ENCODE assay signal across 8 cellular contexts in genomic region chr16:55478827-55479559, GRCh38. TPM values are rescaled to one million over a fixed set of nuclear protein-coding genes. Genes with fewer than 3 reads are reported as not detected.
DNase-seq lines count a peak whose midpoint lies in the region; ATAC-seq and TF ChIP-seq lines count a peak whose summit lies in the region.

MMP2 (plus strand) TSS chr16:55479198; CDS start chr16:55479480, 282 bp downstream.

- DNase-seq in AG09309 (ENCODE audit: low read depth), result no peak
- peak; percentile 75 for DNase-seq in NCI-H82 (lab: John Stamatoyannopoulos, UW)
- peak; percentile 95 for DNase-seq in esophagus muscularis mucosa (ENCODE audit: extremely low spot score)
- no peak for DNase-seq in stimulated activated naive CD4-positive, alpha-beta T cell treated with Interleukin-2 at 50 U/mL for 16 hours (lab: John Stamatoyannopoulos, UW)

- H3K27me3 ChIP-seq in esophagus muscularis mucosa, result peaks cover 0 to 59% (median 2%) of the 10 kb centered on the region in 4 donors
- H3K27me3 ChIP-seq in muscle layer of colon (ENCODE audit: control insufficient read depth in 1 of 2, insufficient read depth in 2 of 2, low read length in 2 of 2), result peaks cover 0 to 23% of the 10 kb centered on the region in 2 donors

- no peaks in the 10 kb centered on the region for H3K9me3 ChIP-seq in esophagus muscularis mucosa
- no peaks in the 10 kb centered on the region for H3K9me3 ChIP-seq in muscle layer of colon (ENCODE audit: low read length)

- intact Hi-C loops in esophagus muscularis mucosa (cut with DNase I), result no loop called here

- TF ChIP-seq POLR2A in esophagus muscularis mucosa (IDR thresholded peaks at IDR 0.05; ENCODE audit: low read depth), result no peak

- no peak for TF ChIP-seq EP300 in esophagus muscularis mucosa (IDR thresholded peaks at IDR 0.05)

- H3K9ac ChIP-seq in muscle layer of colon (ENCODE audit: low read length), result no peak within 1 kb of the TSS

- ATAC-seq in GM19328 (IDR thresholded peaks at IDR 0.05; ENCODE audit: unreplicated experiment) (no peak), HG02588 (IDR thresholded peaks at IDR 0.05; ENCODE audit: unreplicated experiment) (no peak), GM18498 (IDR thresholded peaks at IDR 0.05; ENCODE audit: unreplicated experiment) (no peak)

- TF ChIP-seq CTCF in AG09309 (IDR thresholded peaks at IDR 0.05; ENCODE audit: control insufficient read depth, insufficient read depth, low read depth, low read length, missing control alignments) (no peak), esophagus muscularis mucosa (IDR thresholded peaks at IDR 0.05) (no peak)

- 13% methylated on average over 39 of the region's 63 CpGs for WGBS in esophagus muscularis mucosa

- peaks cover 0 to 13% (median 3%) of the 10 kb centered on the region in 4 donors for H3K36me3 ChIP-seq in esophagus muscularis mucosa
- peaks cover 11% of the 10 kb centered on the region for H3K36me3 ChIP-seq in muscle layer of colon (ENCODE audit: insufficient read depth, low read length)

- H3K4me1 ChIP-seq in esophagus muscularis mucosa, result peaks cover 11 to 47% (median 43%) of the 10 kb centered on the region in 4 donors
- peaks cover 21% of the 10 kb centered on the region for H3K4me1 ChIP-seq in muscle layer of colon (ENCODE audit: insufficient read depth, low read length)

- H3K4me3 ChIP-seq in AG09309 (ENCODE audit: control insufficient read depth, low read depth, low read length), result peak within 1 kb of the TSS; percentile 71
- H3K4me3 ChIP-seq in esophagus muscularis mucosa, result peak within 1 kb of the TSS; percentile 59 to 67 (median 60)
- peak within 1 kb of the TSS; percentile 63 to 78 for H3K4me3 ChIP-seq in muscle layer of colon (ENCODE audit: low read depth in 1 of 2, low read length in 2 of 2)

- peak within 1 kb of the TSS; percentile 79 to 87 (median 86) for H3K27ac ChIP-seq in esophagus muscularis mucosa (replicated peaks in 1 of 4)
- peak within 1 kb of the TSS; percentile 71 for H3K27ac ChIP-seq in muscle layer of colon (ENCODE audit: low read depth, low read length)

RNA-seq across cellular contexts. Expression of gene MMP2, which starts in this region (rescaled TPM):
- total RNA-seq in esophagus muscularis mucosa, result 100 to 1,000 TPM; 211 to 368 (median 256) TPM

Comparison
In these comparisons a context has a peak if more than half of its experiments do, and no peak if none do; other contexts are left out.
1. DNase-seq: peak in NCI-H82 (single experiment) and esophagus muscularis mucosa (single experiment); none in AG09309 (single experiment) and stimulated activated naive CD4-positive, alpha-beta T cell treated with Interleukin-2 at 50 U/mL for 16 hours (single experiment).
2. Peak in every context shown above with its lines, with median percentiles within 50 percentile points of each other: H3K4me3 ChIP-seq.